10 cellular contexts compared by ENCODE assay signal in genomic region chr11:68546555-68546954, GRCh38.
A peak's percentile ranks its signal among the peaks of the same experiment; 100 is the strongest.
DNase-seq lines count a peak whose midpoint lies in the region; ATAC-seq lines count a peak whose summit lies in the region.
"Had no signal": no experiment of that assay in that cellular context is flagged by ENCODE, and none has a peak within 500 bp of the region (broad histone marks: within the 10 kb centered on the region; RNA-seq: fewer than 3 reads in every experiment).

No MANE protein-coding gene starts in this region.

- H3K4me3 Mint-ChIP-seq in activated CD8-positive, alpha-beta T cell treated with anti-CD3 and anti-CD28 coated beads, Interleukin-2, amount 10 ng/mL, durations not matched to agents 7 days and 5 days = no peak overlapping the region

- H3K27ac Mint-ChIP-seq in activated CD8-positive, alpha-beta T cell treated with anti-CD3 and anti-CD28 coated beads, Interleukin-2, amount 10 ng/mL, durations not matched to agents 7 days and 5 days = peak overlapping the region; percentile 10

- CTCF ChIA-PET in activated CD8-positive, alpha-beta T cell treated with anti-CD3 and anti-CD28 coated beads, Interleukin-2, amount 10 ng/mL, durations not matched to agents 7 days and 5 days (lab: Charles Lee) = no interaction called here

- H3K4me1 Mint-ChIP-seq in activated CD8-positive, alpha-beta T cell treated with anti-CD3 and anti-CD28 coated beads, Interleukin-2, amount 10 ng/mL, durations not matched to agents 7 days and 5 days (ENCODE audit: low read depth) = peaks cover 48% of the 10 kb centered on the region

- no peaks in the 10 kb centered on the region for H3K9me3 Mint-ChIP-seq in activated CD8-positive, alpha-beta T cell treated with anti-CD3 and anti-CD28 coated beads, Interleukin-2, amount 10 ng/mL, durations not matched to agents 7 days and 5 days (ENCODE audit: insufficient read depth)

- peaks cover 69% of the 10 kb centered on the region for H3K36me3 Mint-ChIP-seq in activated CD8-positive, alpha-beta T cell treated with anti-CD3 and anti-CD28 coated beads, Interleukin-2, amount 10 ng/mL, durations not matched to agents 7 days and 5 days (ENCODE audit: low read depth)

- POLR2A ChIA-PET in activated CD8-positive, alpha-beta T cell treated with anti-CD3 and anti-CD28 coated beads, Interleukin-2, amount 10 ng/mL, durations not matched to agents 7 days and 5 days (lab: Charles Lee) = no interaction called here

- ATAC-seq in activated CD8-positive, alpha-beta T cell treated with anti-CD3 and anti-CD28 coated beads, Interleukin-2, amount 10 ng/mL, durations not matched to agents 7 days and 5 days = no peak
- ATAC-seq in left lobe of liver (peak; percentile 14), HG02623 (IDR thresholded peaks at IDR 0.05; ENCODE audit: unreplicated experiment) (no peak), HG03039 (IDR thresholded peaks at IDR 0.05; ENCODE audit: unreplicated experiment) (no peak), HG02970 (IDR thresholded peaks at IDR 0.05; ENCODE audit: low FRiP score, unreplicated experiment) (no peak)

- no peaks in the 10 kb centered on the region for H3K27me3 Mint-ChIP-seq in activated CD8-positive, alpha-beta T cell treated with anti-CD3 and anti-CD28 coated beads, Interleukin-2, amount 10 ng/mL, durations not matched to agents 7 days and 5 days (ENCODE audit: low read depth)

- peak; percentile 44 for DNase-seq in A172 (ENCODE audit: low spot score)
- peak; percentile 38 for DNase-seq in HCEC 1CT
- DNase-seq in activated CD8-positive, alpha-beta T cell treated with anti-CD3 and anti-CD28 coated beads, Interleukin-2, amount 10 ng/mL, durations not matched to agents 7 days and 5 days = no peak
- no peak for DNase-seq in left lobe of liver (ENCODE audit: low spot score)
- DNase-seq in activated CD4-positive, CD25-positive, alpha-beta regulatory T cell (lab: John Stamatoyannopoulos, UW) = no peak
- DNase-seq: activated naive CD4-positive, alpha-beta T cell treated with Interleukin-2 at 50 U/mL for 16 hours; NCI-H526 treated with DMSO at 0.1 percent for 48 hours had no signal

Comparison
In these comparisons a context has a peak if more than half of its experiments do, and no peak if none do; other contexts are left out.
1. DNase-seq: peak in A172 (single experiment) and HCEC 1CT (single experiment); none in activated CD8-positive, alpha-beta T cell treated with anti-CD3 and anti-CD28 coated beads, Interleukin-2, amount 10 ng/mL, durations not matched to agents 7 days and 5 days (single experiment), left lobe of liver (single experiment) and activated CD4-positive, CD25-positive, alpha-beta regulatory T cell (0 of 4).